14 cellular contexts compared by ENCODE assay signal in the genomic region with DNA sequence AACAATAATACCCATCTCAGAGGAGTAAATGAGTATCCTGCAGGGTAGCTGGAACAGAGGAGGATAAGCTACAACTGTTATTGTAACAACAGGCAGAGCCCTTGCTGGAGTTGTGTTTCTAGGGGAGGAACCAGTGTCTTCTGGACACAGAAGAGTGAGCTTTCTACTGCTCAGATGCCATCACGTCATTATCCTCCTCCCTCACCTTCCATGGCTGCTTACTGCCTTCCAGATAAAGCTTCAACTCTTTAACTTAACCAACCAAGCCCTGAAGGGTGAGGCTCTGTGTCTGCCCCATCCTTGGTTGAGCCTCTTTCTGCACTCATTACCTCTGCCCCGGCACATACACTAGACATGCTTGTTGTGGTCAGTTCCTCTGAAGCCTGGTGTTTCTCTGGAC. TPM values are rescaled to one million over a fixed set of nuclear protein-coding genes. Genes with fewer than 3 reads are reported as not detected.
DNase-seq lines count a peak whose midpoint lies in the region; ATAC-seq and TF ChIP-seq lines count a peak whose summit lies in the region.
"Had no signal": no experiment of that assay in that cellular context is flagged by ENCODE, and none has a peak within 500 bp of the region (broad histone marks: within the 10 kb centered on the region; RNA-seq: fewer than 3 reads in every experiment).

No MANE protein-coding gene starts in this region.

- ATAC-seq in natural killer cell treated with Interleukin-12 subunit alpha and Interleukin-12 subunit beta and Interleukin-15 and Interleukin-18, amount 100 ng/mL, for 72 hours: no peak
- ATAC-seq in natural killer cell (no peak), activated B cell treated with CpG ODN at 0.5 μM for 24 hours (ENCODE audit: low read depth) (no peak), aorta (ENCODE audit: low FRiP score) (no peak), HG03460 (IDR thresholded peaks at IDR 0.05; ENCODE audit: unreplicated experiment) (no peak)
- ATAC-seq: left lobe of liver had no signal

- peaks cover 21% of the 10 kb centered on the region for H3K79me1 ChIP-seq in trophoblast cell (ENCODE audit: low read length)

- no peak overlapping the region for H3K27ac ChIP-seq in aorta (ENCODE audit: low read depth in 1 of 2, low read length in 2 of 2)
- no peak overlapping the region for H3K27ac ChIP-seq in trophoblast cell (ENCODE audit: low read depth, low read length)

- DNase-seq in natural killer cell treated with Interleukin-12 subunit alpha and Interleukin-12 subunit beta and Interleukin-15 and Interleukin-18, amount 100 ng/mL, for 72 hours (ENCODE audit: low spot score): no peak
- DNase-seq in natural killer cell (no peak), activated B cell treated with CpG ODN at 0.5 μM for 24 hours (no peak), left kidney (ENCODE audit: low read depth, low spot score) (peak; percentile 61), aorta (peak; percentile 6 to 17), SW480 (ENCODE audit: low spot score) (no peak), trophoblast cell (no peak)
- DNase-seq: activated CD8-positive, alpha-beta memory T cell treated with anti-CD3 and anti-CD28 coated beads, Interleukin-2, amount 50 U/mL, for 4 hours; AML-193; DMS53; NCI-H187 treated with DMSO at 0.1 percent for 48 hours; NCI-H524 had no signal

- H3K9me3 ChIP-seq in aorta (ENCODE audit: control insufficient read depth, low read length): no peaks in the 10 kb centered on the region
- H3K9me3 ChIP-seq in trophoblast cell (ENCODE audit: insufficient read depth, low read depth, low read length): peaks cover 2% of the 10 kb centered on the region

- H3K4me2 ChIP-seq in trophoblast cell (ENCODE audit: low read length): no peak overlapping the region

- H2AK5ac ChIP-seq in trophoblast cell (ENCODE audit: low read length): no peak overlapping the region

- H2AFZ ChIP-seq in trophoblast cell (ENCODE audit: insufficient read depth, low read length, poor library complexity): no peak overlapping the region

- H3K36me3 Mint-ChIP-seq in natural killer cell treated with Interleukin-12 subunit alpha and Interleukin-12 subunit beta and Interleukin-15 and Interleukin-18, amount 100 ng/mL, for 72 hours: no peaks in the 10 kb centered on the region
- H3K36me3 Mint-ChIP-seq in natural killer cell (no peaks in the 10 kb centered on the region), activated B cell treated with CpG ODN at 0.5 μM for 24 hours (ENCODE audit: low read depth) (no peaks in the 10 kb centered on the region)

- peaks cover 21 to 23% of the 10 kb centered on the region in 2 donors for H3K4me1 Mint-ChIP-seq in natural killer cell treated with Interleukin-12 subunit alpha and Interleukin-12 subunit beta and Interleukin-15 and Interleukin-18, amount 100 ng/mL, for 72 hours (ENCODE audit: low read depth in 2 of 2)
- H3K4me1 Mint-ChIP-seq in natural killer cell: peaks cover 0 to 24% of the 10 kb centered on the region in 2 donors
- H3K4me1 Mint-ChIP-seq in activated B cell treated with CpG ODN at 0.5 μM for 24 hours: peaks cover 31% of the 10 kb centered on the region

- intact Hi-C loops in natural killer cell (cut with micrococcal nuclease) (no loop called here), activated B cell treated with CpG ODN at 0.5 μM for 24 hours (cut with micrococcal nuclease) (no loop called here), aorta (cut with DNase I) (no loop called here)

- no peaks in the 10 kb centered on the region for H3K9me3 Mint-ChIP-seq in natural killer cell treated with Interleukin-12 subunit alpha and Interleukin-12 subunit beta and Interleukin-15 and Interleukin-18, amount 100 ng/mL, for 72 hours
- H3K9me3 Mint-ChIP-seq in natural killer cell: no peaks in the 10 kb centered on the region
- no peaks in the 10 kb centered on the region for H3K9me3 Mint-ChIP-seq in activated B cell treated with CpG ODN at 0.5 μM for 24 hours

- H4K8ac ChIP-seq in trophoblast cell (ENCODE audit: low read depth, low read length): no peak overlapping the region

- CTCF ChIA-PET in activated B cell treated with CpG ODN at 0.5 μM for 24 hours (lab: Charles Lee): interaction anchor here (1.3 kb wide), 2 partner anchors 15 to 17 kb away, joined by 3 to 6 read pairs; no protein-coding TSS in a partner anchor

- H3K18ac ChIP-seq in trophoblast cell (ENCODE audit: low read length): no peak overlapping the region

- TF ChIP-seq CTCF in natural killer cell (IDR thresholded peaks at IDR 0.05) (no peak), activated B cell treated with CpG ODN at 0.5 μM for 24 hours (IDR thresholded peaks at IDR 0.05) (no peak)

- no peak overlapping the region for H3K4me3 ChIP-seq in aorta (ENCODE audit: low read length in 2 of 2)
- H3K4me3 ChIP-seq in trophoblast cell (ENCODE audit: low read depth, low read length): no peak overlapping the region

- H3K23ac ChIP-seq in trophoblast cell (ENCODE audit: low read length): no peak overlapping the region

- H3K4me3 Mint-ChIP-seq in natural killer cell treated with Interleukin-12 subunit alpha and Interleukin-12 subunit beta and Interleukin-15 and Interleukin-18, amount 100 ng/mL, for 72 hours: no peak overlapping the region
- no peak overlapping the region for H3K4me3 Mint-ChIP-seq in natural killer cell
- no peak overlapping the region for H3K4me3 Mint-ChIP-seq in activated B cell treated with CpG ODN at 0.5 μM for 24 hours

- POLR2A ChIA-PET in activated B cell treated with CpG ODN at 0.5 μM for 24 hours (lab: Charles Lee): interaction anchor here (0.5 to 0.8 kb wide), 2 partner anchors 18 to 176 kb away, joined by 3 to 4 read pairs; no protein-coding TSS in a partner anchor

- no peak overlapping the region for H3K14ac ChIP-seq in trophoblast cell (ENCODE audit: low read length)

- H3K4me1 ChIP-seq in aorta (ENCODE audit: control insufficient read depth in 1 of 2, insufficient read depth in 2 of 2, low read length in 2 of 2) (no peaks in the 10 kb centered on the region), trophoblast cell (ENCODE audit: control insufficient read depth in 1 of 2, insufficient read depth in 2 of 2, low read length in 2 of 2) (peaks cover 9 to 15% of the 10 kb centered on the region in 2 experiments)

- peak overlapping the region; percentile 39 to 66 for H3K27ac Mint-ChIP-seq in natural killer cell treated with Interleukin-12 subunit alpha and Interleukin-12 subunit beta and Interleukin-15 and Interleukin-18, amount 100 ng/mL, for 72 hours
- peak overlapping the region in 1 of 2 donors; percentile 69 for H3K27ac Mint-ChIP-seq in natural killer cell
- H3K27ac Mint-ChIP-seq in activated B cell treated with CpG ODN at 0.5 μM for 24 hours: peak overlapping the region; percentile 44

- peaks cover 17% of the 10 kb centered on the region for H3K79me2 ChIP-seq in trophoblast cell (ENCODE audit: control insufficient read depth, insufficient read depth, low read length, poor library complexity)

- H4K12ac ChIP-seq in trophoblast cell (ENCODE audit: low read depth, low read length): no peak overlapping the region

- no peak overlapping the region for H2BK120ac ChIP-seq in trophoblast cell (ENCODE audit: insufficient read depth, low read length, poor library complexity)

- H3K27me3 ChIP-seq in aorta (ENCODE audit: control insufficient read depth in 1 of 2, insufficient read depth in 2 of 2, low read length in 1 of 2) (no peaks in the 10 kb centered on the region), trophoblast cell (ENCODE audit: insufficient read depth, low read length) (no peaks in the 10 kb centered on the region)

- H3K9ac ChIP-seq in trophoblast cell (ENCODE audit: low read length): no peak overlapping the region

- H2BK12ac ChIP-seq in trophoblast cell (ENCODE audit: low read length): no peak overlapping the region

- 82 to 87% methylated on average over 2 of the region's 2 CpGs for WGBS in aorta, 2 donors
- no CpG with 5 or more reads among the region's 2 CpGs for WGBS in trophoblast cell (ENCODE audit: extremely low coverage, insufficient coverage, insufficient read length)

- H2BK5ac ChIP-seq in trophoblast cell (ENCODE audit: low read depth, low read length, poor library complexity): no peak overlapping the region

- H3K36me3 ChIP-seq in aorta (ENCODE audit: control insufficient read depth in 1 of 2, insufficient read depth in 2 of 2, low read length in 1 of 2) (no peaks in the 10 kb centered on the region), trophoblast cell (ENCODE audit: control insufficient read depth in 1 of 2, insufficient read depth in 2 of 2, low read length in 2 of 2) (no peaks in the 10 kb centered on the region)

- no peaks in the 10 kb centered on the region for H3K27me3 Mint-ChIP-seq in natural killer cell treated with Interleukin-12 subunit alpha and Interleukin-12 subunit beta and Interleukin-15 and Interleukin-18, amount 100 ng/mL, for 72 hours
- H3K27me3 Mint-ChIP-seq in natural killer cell (ENCODE audit: low read depth in 2 of 2) (no peaks in the 10 kb centered on the region), activated B cell treated with CpG ODN at 0.5 μM for 24 hours (no peaks in the 10 kb centered on the region)

- no peak overlapping the region for H3K4ac ChIP-seq in trophoblast cell (ENCODE audit: low read depth, low read length)

- no peak overlapping the region for H4K91ac ChIP-seq in trophoblast cell (ENCODE audit: low read depth, low read length)

RNA-seq across cellular contexts. Expression of a gene that starts 4.4 kb away (rescaled TPM):
- total RNA-seq in natural killer cell treated with Interleukin-12 subunit alpha and Interleukin-12 subunit beta and Interleukin-15 and Interleukin-18, amount 100 ng/mL, for 72 hours: 100 to 1,000 TPM in 1 of 2 donors, 10 to 100 TPM in 1; 96.8 to 166 TPM
- total RNA-seq in natural killer cell (100 to 1,000 TPM; 117 to 147 (median 143) TPM), activated B cell treated with CpG ODN at 0.5 μM for 24 hours (103 and 108 TPM in 2 replicates), aorta (10 to 100 TPM; 63.7 to 96.9 TPM)
- 1 to 10 TPM; 6.8 to 6.9 TPM for polyA plus RNA-seq in aorta
- 22.2 and 23.8 TPM in 2 replicates for polyA plus RNA-seq in trophoblast cell (2013)

RNA-seq across cellular contexts. Expression of a gene that starts 42.5 kb away (rescaled TPM):
- 1 to 10 TPM; 1.9 to 2.0 TPM for total RNA-seq in natural killer cell treated with Interleukin-12 subunit alpha and Interleukin-12 subunit beta and Interleukin-15 and Interleukin-18, amount 100 ng/mL, for 72 hours
- 1 to 10 TPM in 2 of 3 donors, under 1 TPM in 1; 0.72 to 1.5 (median 1.3) TPM for total RNA-seq in natural killer cell
- 1.5 and 3.0 TPM in 2 replicates for total RNA-seq in activated B cell treated with CpG ODN at 0.5 μM for 24 hours
- total RNA-seq in aorta: under 1 TPM; 0.23 to 0.57 TPM
- under 1 TPM; 0.18 to 0.50 TPM for polyA plus RNA-seq in aorta
- polyA plus RNA-seq in trophoblast cell (2013): 4.8 and 5.3 TPM in 2 replicates

Comparison
In these comparisons a context has a peak if more than half of its experiments do, and no peak if none do; other contexts are left out.
1. DNase-seq: peak in left kidney (single experiment) and aorta (2 of 2); none in natural killer cell treated with Interleukin-12 subunit alpha and Interleukin-12 subunit beta and Interleukin-15 and Interleukin-18, amount 100 ng/mL, for 72 hours (single experiment), natural killer cell (single experiment), activated B cell treated with CpG ODN at 0.5 μM for 24 hours (single experiment), SW480 (single experiment) and trophoblast cell (0 of 2).